Comparison of ENCODE assay signal across 8 cellular contexts in the genomic region with DNA sequence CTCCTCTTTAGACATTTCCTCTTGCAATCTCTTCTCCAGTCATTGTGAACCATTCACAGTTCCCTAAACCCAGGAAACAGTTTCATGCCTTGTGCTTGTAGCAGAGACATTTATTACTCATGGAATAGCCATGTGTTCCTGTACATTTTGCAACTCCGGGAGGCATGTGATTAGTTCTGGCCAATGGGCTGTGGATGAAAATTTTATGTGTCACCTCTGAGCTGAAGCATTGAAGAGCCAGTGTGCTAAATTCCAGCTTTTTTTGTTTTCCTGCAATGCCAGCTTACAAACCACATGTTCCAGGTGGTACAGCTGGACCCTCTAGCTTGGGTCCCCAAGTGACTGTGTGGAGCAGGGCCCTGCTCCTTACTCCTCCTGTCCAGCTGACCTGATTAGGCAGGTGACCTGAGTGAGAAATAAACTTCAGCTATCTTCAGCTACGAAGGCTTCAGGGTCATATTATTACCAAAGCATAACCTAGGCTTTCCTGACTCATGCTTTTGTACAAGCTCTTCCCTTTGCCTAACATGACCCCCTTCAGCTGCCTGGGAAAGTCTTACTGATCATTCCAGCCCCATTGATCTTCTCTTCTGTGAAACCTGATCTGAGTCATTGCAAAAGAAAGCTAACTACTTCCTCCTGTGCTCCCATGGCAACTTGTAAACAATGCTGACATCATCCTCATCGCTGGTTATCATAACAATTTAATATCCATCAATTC.
DNase-seq lines count a peak whose midpoint lies in the region; ATAC-seq, FAIRE-seq and TF ChIP-seq lines count a peak whose summit lies in the region.

No MANE protein-coding gene starts in this region.

- H3K27me3 ChIP-seq in brain microvascular endothelial cell (replicated peaks), result no peaks in the 10 kb centered on the region
- no peaks in the 10 kb centered on the region for H3K27me3 ChIP-seq in stomach

- H3K9me3 ChIP-seq in stomach, result no peaks in the 10 kb centered on the region

- WGBS in stomach, 5 donors, result 30 to 51% (median 36%) methylated on average over 3 of the region's 3 CpGs

- TF ChIP-seq POLR2A in stomach (IDR thresholded peaks at IDR 0.05), result no peak

- H3K36me3 ChIP-seq in brain microvascular endothelial cell (replicated peaks) (no peaks in the 10 kb centered on the region), stomach (no peaks in the 10 kb centered on the region)

- H3K27ac ChIP-seq in brain microvascular endothelial cell (peak overlapping the region; percentile 99), stomach (peak overlapping the region; percentile 20 to 87 (median 70))

- no peak for FAIRE-seq in HTR-8/SVneo (lab: Jason Lieb, UNC)

- peaks cover 20 to 66% (median 26%) of the 10 kb centered on the region in 4 donors for H3K4me1 ChIP-seq in stomach

- TF ChIP-seq EP300 in stomach (IDR thresholded peaks at IDR 0.05), result no peak

- ATAC-seq in GM21619 (IDR thresholded peaks at IDR 0.05; ENCODE audit: unreplicated experiment), result peak; percentile 95

- intact Hi-C loops in stomach (cut with DNase I; ENCODE audit: low total_unique reads), result no loop called here

- peak; percentile 87 for DNase-seq in GM03348 (ENCODE audit: low spot score)
- DNase-seq in HTR-8/SVneo (ENCODE audit: insufficient read length, low spot score), result peak; percentile 68
- peak; percentile 19 for DNase-seq in SK-MEL-5 (ENCODE audit: low read depth, low spot score)
- DNase-seq in brain microvascular endothelial cell, result peak; percentile 98
- DNase-seq in left kidney (ENCODE audit: low read depth, low spot score), result peak; percentile 54
- no peak for DNase-seq in stomach
- DNase-seq in D341Med (ENCODE audit: low spot score), result no peak

- TF ChIP-seq CTCF in brain microvascular endothelial cell (IDR thresholded peaks at IDR 0.05; ENCODE audit: low read depth, low read length, missing control alignments) (no peak), stomach (IDR thresholded peaks at IDR 0.05) (no peak)

- in situ Hi-C loops in SK-MEL-5 (cut with HindIII; ENCODE audit: low pct_unique_long_range_greater_than_20kb, low sequenced_read_pairs) (no loop called here), brain microvascular endothelial cell (cut with HindIII; ENCODE audit: low pct_ligation_motif_present, low sequenced_read_pairs) (loop anchor here (25.0 kb wide), 1 partner anchor 98 kb away; no protein-coding TSS in a partner anchor)

- H3K4me3 ChIP-seq in brain microvascular endothelial cell (ENCODE audit: low read depth, low read length) (no peak overlapping the region), stomach (no peak overlapping the region)

Comparison
In these comparisons a context has a peak if more than half of its experiments do, and no peak if none do; other contexts are left out.
1. DNase-seq: peak in GM03348 (single experiment), HTR-8/SVneo (single experiment), SK-MEL-5 (single experiment), brain microvascular endothelial cell (single experiment) and left kidney (single experiment); none in stomach (single experiment) and D341Med (single experiment).